ENCODE assay signal across 8 cellular contexts in the genomic region with DNA sequence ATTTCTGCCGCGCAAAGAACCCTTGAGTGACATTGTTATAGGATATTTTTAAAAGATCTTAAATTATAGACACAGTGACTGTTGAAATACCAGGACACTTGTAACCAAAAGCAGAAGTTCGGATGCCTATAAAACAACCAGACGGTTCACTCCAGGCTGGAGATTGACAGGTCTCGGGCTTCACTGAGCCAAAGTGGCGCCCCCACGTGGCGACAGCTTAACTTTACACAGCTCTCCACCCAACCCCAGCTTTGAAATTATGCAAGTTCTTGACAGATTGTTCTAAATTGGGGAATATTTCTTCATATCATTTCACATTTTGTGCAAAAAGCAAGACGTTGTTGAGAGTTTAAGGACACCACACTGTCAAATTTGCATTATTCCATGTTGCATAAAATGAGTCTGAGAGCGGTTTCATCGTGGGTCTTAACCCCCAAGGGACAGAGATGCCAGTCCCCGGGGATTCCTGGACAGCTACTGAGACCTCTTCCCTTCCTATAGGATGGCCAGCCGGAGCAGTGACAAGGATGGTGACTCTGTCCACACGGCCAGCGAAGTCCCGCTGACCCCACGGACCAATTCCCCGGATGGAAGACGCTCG. TPM values are rescaled to one million over a fixed set of nuclear protein-coding genes. Genes with fewer than 3 reads are reported as not detected.
DNase-seq lines count a peak whose midpoint lies in the region; FAIRE-seq and TF ChIP-seq lines count a peak whose summit lies in the region.

No MANE protein-coding gene starts in this region.

- H3K9me3 ChIP-seq in keratinocyte (ENCODE audit: control insufficient read depth, low read depth, low read length), result no peaks in the 10 kb centered on the region

- peaks cover 6% of the 10 kb centered on the region for H3K27me3 Mint-ChIP-seq in brain

- H3K36me3 Mint-ChIP-seq in brain, result peaks cover 38% of the 10 kb centered on the region

- H3K27ac ChIP-seq in keratinocyte (ENCODE audit: control insufficient read depth, insufficient read depth, low read length), result no peak overlapping the region

- no peaks in the 10 kb centered on the region for H3K4me1 ChIP-seq in keratinocyte (ENCODE audit: control insufficient read depth, extremely low read depth, insufficient read depth, low read length)

- no peaks in the 10 kb centered on the region for H3K79me2 ChIP-seq in keratinocyte (ENCODE audit: control insufficient read depth, insufficient read depth, low read length)

- H3K4me2 ChIP-seq in keratinocyte (ENCODE audit: control insufficient read depth, extremely low read depth, insufficient read depth, low read depth, low read length), result no peak overlapping the region

- TF ChIP-seq CTCF in AG09319 (IDR thresholded peaks at IDR 0.05; ENCODE audit: low read depth, low read length) (peak; percentile 59), brain (conservative IDR thresholded peaks at IDR 0.05) (peak; percentile 43 to 65), keratinocyte (optimal IDR thresholded peaks at IDR 0.05 in 1 of 3, IDR thresholded peaks at IDR 0.05 in 1 of 3, conservative IDR thresholded peaks at IDR 0.05 in 1 of 3; ENCODE audit: extremely low read depth in 1 of 3, insufficient read depth in 2 of 3, low read length in 3 of 3) (peak; percentile 79)

- FAIRE-seq in GM18507 (lab: Jason Lieb, UNC) (peak; percentile 58), keratinocyte (lab: Jason Lieb, UNC) (no peak)

- H2AFZ ChIP-seq in keratinocyte (ENCODE audit: control insufficient read depth, low read length), result no peak overlapping the region

- H3K4me1 Mint-ChIP-seq in brain, result no peaks in the 10 kb centered on the region

- peak overlapping the region in 1 of 5 experiments; percentile 64 for H3K27ac Mint-ChIP-seq in brain

- H4K20me1 ChIP-seq in keratinocyte (ENCODE audit: control insufficient read depth, extremely low read depth, insufficient read depth, low read length), result no peaks in the 10 kb centered on the region

- no peak overlapping the region for H3K4me3 ChIP-seq in keratinocyte (ENCODE audit: control insufficient read depth in 2 of 3, extremely low read depth in 1 of 3, insufficient read depth in 2 of 3, low read depth in 1 of 3, low read length in 3 of 3)

- H3K27me3 ChIP-seq in keratinocyte (ENCODE audit: control insufficient read depth, extremely low read depth, insufficient read depth, low read length), result no peaks in the 10 kb centered on the region

- H3K9me1 ChIP-seq in keratinocyte (ENCODE audit: control insufficient read depth, extremely low read depth, insufficient read depth, low read length), result no peaks in the 10 kb centered on the region

- H3K9me3 Mint-ChIP-seq in brain, result peaks cover 0 to 5% (median 0%) of the 10 kb centered on the region in 5 experiments

- DNase-seq in AG09319 (ENCODE audit: extremely low read depth, low read depth), result no peak
- DNase-seq in GM18507 (ENCODE audit: extremely low spot score, insufficient read length, low read depth), result peak; percentile 58
- DNase-seq in OCI-M1 (lab: John Stamatoyannopoulos, UW), result peak; percentile 92
- DNase-seq in keratinocyte (ENCODE audit: low read depth, low spot score), result no peak
- DNase-seq in stimulated activated CD4-positive, alpha-beta T cell treated with anti-CD3 and anti-CD28 coated beads, TNF-alpha, amount 100 ng/mL, for 24 hours (ENCODE audit: low read depth in 3 of 3), result peak in 2 of 3 experiments; percentile 4 to 42
- DNase-seq in NCI-H187 treated with DMSO at 0.1 percent for 48 hours (lab: John Stamatoyannopoulos, UW), result no peak
- DNase-seq in NCI-H2107 (lab: John Stamatoyannopoulos, UW), result no peak

- no peak overlapping the region for H3K9ac ChIP-seq in keratinocyte (ENCODE audit: control insufficient read depth, extremely low read depth, insufficient read depth, low read length)

- dilution Hi-C loops in keratinocyte (cut with MboI; ENCODE audit: extremely low pct_ligation_motif_present, low sequenced_read_pairs), result no loop called here

- H3K36me3 ChIP-seq in keratinocyte (ENCODE audit: control insufficient read depth in 2 of 2, extremely low read depth in 1 of 2, insufficient read depth in 2 of 2, low read length in 2 of 2), result no peaks in the 10 kb centered on the region

- H3K4me3 Mint-ChIP-seq in brain, result no peak overlapping the region

RNA-seq across cellular contexts. Expression of a gene that starts 11.9 kb away (rescaled TPM):
- 8.2 TPM for polyA plus RNA-seq in brain (ENCODE audit: insufficient read depth, low read depth, low replicate concordance)
- polyA plus RNA-seq in keratinocyte, result 0.04 to 0.23 TPM in 2 of 3 replicates, not detected in the other
- not detected for polyA plus RNA-seq in keratinocyte (2011; ENCODE audit: low read depth)
- 0.03 and 0.09 TPM in 2 replicates for polyA plus RNA-seq in keratinocyte (2011; cell fraction: cytosol; rRNA removed)
- polyA plus RNA-seq in keratinocyte (2011; cell fraction: nucleus; rRNA removed), result 0.19 and 0.23 TPM in 2 replicates
- polyA plus RNA-seq in keratinocyte (2012; ENCODE audit: low replicate concordance), result not detected in 2 replicates
- 0.10 TPM in 1 of 3 replicates, not detected in the others for polyA minus RNA-seq in keratinocyte
- not detected for polyA minus RNA-seq in keratinocyte (2011; cell fraction: cytosol; rRNA and poly(A)+ RNA removed)
- polyA minus RNA-seq in keratinocyte (2011; cell fraction: nucleus; rRNA and poly(A)+ RNA removed), result not detected in 2 replicates

Comparison
In these comparisons a context has a peak if more than half of its experiments do, and no peak if none do; other contexts are left out.
1. DNase-seq: peak in GM18507 (single experiment), OCI-M1 (single experiment) and stimulated activated CD4-positive, alpha-beta T cell treated with anti-CD3 and anti-CD28 coated beads, TNF-alpha, amount 100 ng/mL, for 24 hours (2 of 3); none in AG09319 (single experiment), keratinocyte (single experiment), NCI-H187 treated with DMSO at 0.1 percent for 48 hours (single experiment) and NCI-H2107 (single experiment).
2. Peak in every context shown above with its lines, with median percentiles within 50 percentile points of each other: CTCF ChIP-seq.